ENCODE assay signal across 2 cellular contexts in genomic region chr9:69824497-69825252, GRCh38.
TF ChIP-seq lines count a peak whose summit lies in the region.

No MANE protein-coding gene starts in this region.

TF ChIP-seq in A549, 52 proteins besides CTCF, POLR2A, EP300 and RAD21 (continued from another document):
- TF ChIP-seq REST (IDR thresholded peaks at IDR 0.05), result no peak
- no peak for TF ChIP-seq ZSCAN20 (CRISPR knock-in tag; IDR thresholded peaks at IDR 0.05)
- TF ChIP-seq ZNF302 (CRISPR knock-in tag; IDR thresholded peaks at IDR 0.05), result no peak
- no peak for TF ChIP-seq PHF8 (IDR thresholded peaks at IDR 0.05; ENCODE audit: borderline replicate concordance, low read depth)
- TF ChIP-seq SREBF2 (IDR thresholded peaks at IDR 0.05), result no peak
- TF ChIP-seq RNF2 (IDR thresholded peaks at IDR 0.05; ENCODE audit: borderline replicate concordance, low read depth), result no peak
- TF ChIP-seq FOSL2 (IDR thresholded peaks at IDR 0.05), result no peak
- no peak for TF ChIP-seq FOSL2 (CRISPR knock-in tag; IDR thresholded peaks at IDR 0.05)
- no peak for TF ChIP-seq HOXB5 (CRISPR knock-in tag; IDR thresholded peaks at IDR 0.05)
- no peak for TF ChIP-seq NPAS2 (CRISPR knock-in tag; IDR thresholded peaks at IDR 0.05; ENCODE audit: borderline replicate concordance)
- TF ChIP-seq ZC3H11A (IDR thresholded peaks at IDR 0.05), result no peak
- no peak for TF ChIP-seq CEBPB (IDR thresholded peaks at IDR 0.05)
- TF ChIP-seq MYC (IDR thresholded peaks at IDR 0.05; ENCODE audit: borderline replicate concordance, low read length), result no peak
- no peak for TF ChIP-seq BCL3 (IDR thresholded peaks at IDR 0.05)
- TF ChIP-seq JUN (IDR thresholded peaks at IDR 0.05), result no peak

TF ChIP-seq in SK-N-SH treated with all-trans-retinoic acid at 6 μM for 48 hours, 23 proteins besides CTCF, POLR2A, EP300 and RAD21 (continued from another document):
- TF ChIP-seq CSRNP3 (CRISPR knock-in tag; IDR thresholded peaks at IDR 0.05), result no peak
- no peak for TF ChIP-seq BACH2 (CRISPR knock-in tag; IDR thresholded peaks at IDR 0.05; ENCODE audit: borderline replicate concordance)
- TF ChIP-seq ESRRG (CRISPR knock-in tag; IDR thresholded peaks at IDR 0.05), result no peak
- no peak for TF ChIP-seq ARNTL (CRISPR knock-in tag; IDR thresholded peaks at IDR 0.05; ENCODE audit: borderline replicate concordance, low read depth)
- TF ChIP-seq OSR1 (CRISPR knock-in tag; IDR thresholded peaks at IDR 0.05), result no peak
- TF ChIP-seq PPARA (CRISPR knock-in tag; IDR thresholded peaks at IDR 0.05; ENCODE audit: borderline replicate concordance), result no peak
- no peak for TF ChIP-seq TOX (CRISPR knock-in tag; IDR thresholded peaks at IDR 0.05; ENCODE audit: borderline replicate concordance)
